ENCODE assay signal across 9 cellular contexts in genomic region chr22:38751422-38752346, GRCh38.
DNase-seq lines count a peak whose midpoint lies in the region; ATAC-seq and TF ChIP-seq lines count a peak whose summit lies in the region.
"Had no signal": no experiment of that assay in that cellular context is flagged by ENCODE, and none has a peak within 500 bp of the region (broad histone marks: within the 10 kb centered on the region; RNA-seq: fewer than 3 reads in every experiment).

No MANE protein-coding gene starts in this region.

- peak overlapping the region; percentile 99 for H3K27ac ChIP-seq in RWPE1
- H3K27ac ChIP-seq: A549 had no signal

- TF ChIP-seq CTCF in RWPE1 (conservative IDR thresholded peaks at IDR 0.05; ENCODE audit: low read depth) = no peak

- peak; percentile 67 for ATAC-seq in memory B cell (ENCODE audit: low read depth)
- no peak for ATAC-seq in HG03442 (IDR thresholded peaks at IDR 0.05; ENCODE audit: unreplicated experiment)
- ATAC-seq: A549 had no signal

- H3K4me1 Mint-ChIP-seq in memory B cell = peaks cover 29% of the 10 kb centered on the region

- peak overlapping the region; percentile 86 for H3K4me3 Mint-ChIP-seq in memory B cell

- no peaks in the 10 kb centered on the region for H3K9me3 Mint-ChIP-seq in memory B cell

- peaks cover 25% of the 10 kb centered on the region for H3K36me3 Mint-ChIP-seq in memory B cell

- no peaks in the 10 kb centered on the region for H3K27me3 Mint-ChIP-seq in memory B cell

- peak; percentile 23 for DNase-seq in NCI-H1694 treated with DMSO at 0.1 percent for 48 hours (lab: John Stamatoyannopoulos, UW)
- no peak for DNase-seq in NCI-H1694 (lab: John Stamatoyannopoulos, UW)
- peak; percentile 50 for DNase-seq in RWPE1 (ENCODE audit: low spot score)
- peak; percentile 85 for DNase-seq in activated gamma-delta T cell treated with Interleukin-2 at 50 U/mL for 16 hours
- DNase-seq in memory B cell (ENCODE audit: low spot score in 2 of 2) = peak; percentile 59 to 73
- peak; percentile 20 for DNase-seq in superior temporal gyrus (ENCODE audit: extremely low spot score)
- DNase-seq in OCI-M1 (lab: John Stamatoyannopoulos, UW) = no peak

- peak overlapping the region; percentile 88 for H3K27ac Mint-ChIP-seq in memory B cell

- CTCF ChIA-PET in RWPE1 (lab: Yijun Ruan, JAX) = interaction anchor here (0.6 kb wide), 2 partner anchors 73 to 141 kb away, joined by 3 to 4 read pairs; no protein-coding TSS in a partner anchor

- POLR2A ChIA-PET in RWPE1 (lab: Yijun Ruan, JAX; ENCODE audit: low non-redundant PET) = no interaction called here

Comparison
In these comparisons a context has a peak if more than half of its experiments do, and no peak if none do; other contexts are left out.
1. DNase-seq: peak in NCI-H1694 treated with DMSO at 0.1 percent for 48 hours (single experiment), RWPE1 (single experiment), activated gamma-delta T cell treated with Interleukin-2 at 50 U/mL for 16 hours (single experiment), memory B cell (2 of 2) and superior temporal gyrus (single experiment); none in NCI-H1694 (single experiment) and OCI-M1 (single experiment).